In genomic region chr19:3499738-3500428, GRCh38 we compare ENCODE assay signal across 8 cellular contexts. TPM values are rescaled to one million over a fixed set of nuclear protein-coding genes. Genes with fewer than 3 reads are reported as not detected.
DNase-seq lines count a peak whose midpoint lies in the region; ATAC-seq and TF ChIP-seq lines count a peak whose summit lies in the region.

No MANE protein-coding gene starts in this region.

- H3K36me3 ChIP-seq in iPS-15b (ENCODE audit: control insufficient read depth, insufficient read depth, low read length) (peaks cover 24% of the 10 kb centered on the region), stomach (peaks cover 14 to 32% (median 23%) of the 10 kb centered on the region in 4 donors)

- no peaks in the 10 kb centered on the region for H3K27me3 Mint-ChIP-seq in activated CD4-positive, alpha-beta T cell treated with anti-CD3 and anti-CD28 coated beads, Interleukin-2, amount 10 ng/mL, durations not matched to agents 7 days and 5 days
- H3K27me3 Mint-ChIP-seq in activated CD4-positive, alpha-beta memory T cell treated with anti-CD3 and anti-CD28 coated beads, Interleukin-2, amount 10 ng/mL, durations not matched to agents 7 days and 5 days, result no peaks in the 10 kb centered on the region

- POLR2A ChIA-PET in activated CD4-positive, alpha-beta T cell treated with anti-CD3 and anti-CD28 coated beads, Interleukin-2, amount 10 ng/mL, durations not matched to agents 7 days and 5 days (lab: Charles Lee), result no interaction called here
- POLR2A ChIA-PET in activated CD4-positive, alpha-beta memory T cell treated with anti-CD3 and anti-CD28 coated beads, Interleukin-2, amount 10 ng/mL, durations not matched to agents 7 days and 5 days (lab: Charles Lee), result interaction anchor here (1.0 to 1.8 kb wide), 6 partner anchors 10 to 485 kb away, joined by 3 to 8 read pairs (median 4); partner anchors contain the start of genes EEF2, MFSD12 and SMIM24

- DNase-seq in activated CD4-positive, alpha-beta T cell treated with anti-CD3 and anti-CD28 coated beads, Interleukin-2, amount 10 ng/mL, durations not matched to agents 7 days and 5 days, result no peak
- no peak for DNase-seq in activated CD4-positive, alpha-beta T cell treated with anti-CD3 and anti-CD28 coated beads for 48 hours
- no peak for DNase-seq in activated CD4-positive, alpha-beta memory T cell treated with anti-CD3 and anti-CD28 coated beads, Interleukin-2, amount 10 ng/mL, durations not matched to agents 7 days and 5 days
- DNase-seq in stomach (no peak), NCI-H69 (lab: John Stamatoyannopoulos, UW) (no peak)

- H3K27ac ChIP-seq in stomach, result peak overlapping the region; percentile 69 to 96 (median 92)

- no peak for TF ChIP-seq EP300 in stomach (IDR thresholded peaks at IDR 0.05)

- H3K9ac ChIP-seq in iPS-15b (ENCODE audit: low read depth, low read length), result peak overlapping the region; percentile 100

- ATAC-seq in HG03469 (IDR thresholded peaks at IDR 0.05; ENCODE audit: unreplicated experiment) (no peak), GM18909 (IDR thresholded peaks at IDR 0.05; ENCODE audit: poor library complexity, unreplicated experiment) (no peak)

- peaks cover 32% of the 10 kb centered on the region for H3K4me1 Mint-ChIP-seq in activated CD4-positive, alpha-beta T cell treated with anti-CD3 and anti-CD28 coated beads, Interleukin-2, amount 10 ng/mL, durations not matched to agents 7 days and 5 days
- H3K4me1 Mint-ChIP-seq in activated CD4-positive, alpha-beta memory T cell treated with anti-CD3 and anti-CD28 coated beads, Interleukin-2, amount 10 ng/mL, durations not matched to agents 7 days and 5 days, result peaks cover 36% of the 10 kb centered on the region

- TF ChIP-seq CTCF in stomach (IDR thresholded peaks at IDR 0.05), result no peak

- H3K9me3 ChIP-seq in iPS-15b (ENCODE audit: control insufficient read depth, insufficient read depth, low read length), result no peaks in the 10 kb centered on the region
- H3K9me3 ChIP-seq in stomach, result no peaks in the 10 kb centered on the region

- peak overlapping the region; percentile 83 for H3K4me3 Mint-ChIP-seq in activated CD4-positive, alpha-beta T cell treated with anti-CD3 and anti-CD28 coated beads, Interleukin-2, amount 10 ng/mL, durations not matched to agents 7 days and 5 days
- H3K4me3 Mint-ChIP-seq in activated CD4-positive, alpha-beta memory T cell treated with anti-CD3 and anti-CD28 coated beads, Interleukin-2, amount 10 ng/mL, durations not matched to agents 7 days and 5 days, result peak overlapping the region; percentile 88

- TF ChIP-seq POLR2A in stomach (IDR thresholded peaks at IDR 0.05), result no peak

- H3K27me3 ChIP-seq in iPS-15b (ENCODE audit: control insufficient read depth, insufficient read depth, low read length), result no peaks in the 10 kb centered on the region
- no peaks in the 10 kb centered on the region for H3K27me3 ChIP-seq in stomach

- WGBS in stomach, 5 donors, result 20 to 28% (median 21%) methylated on average over 17 to 18 of the region's 18 CpGs

- H3K4me3 ChIP-seq in iPS-15b (ENCODE audit: low read depth, low read length) (peak overlapping the region; percentile 98), stomach (peak overlapping the region; percentile 81 to 100 (median 96))

- H3K27ac Mint-ChIP-seq in activated CD4-positive, alpha-beta T cell treated with anti-CD3 and anti-CD28 coated beads, Interleukin-2, amount 10 ng/mL, durations not matched to agents 7 days and 5 days, result peak overlapping the region; percentile 98
- peak overlapping the region; percentile 95 for H3K27ac Mint-ChIP-seq in activated CD4-positive, alpha-beta memory T cell treated with anti-CD3 and anti-CD28 coated beads, Interleukin-2, amount 10 ng/mL, durations not matched to agents 7 days and 5 days

- no peaks in the 10 kb centered on the region for H3K9me3 Mint-ChIP-seq in activated CD4-positive, alpha-beta T cell treated with anti-CD3 and anti-CD28 coated beads, Interleukin-2, amount 10 ng/mL, durations not matched to agents 7 days and 5 days
- H3K9me3 Mint-ChIP-seq in activated CD4-positive, alpha-beta memory T cell treated with anti-CD3 and anti-CD28 coated beads, Interleukin-2, amount 10 ng/mL, durations not matched to agents 7 days and 5 days, result no peaks in the 10 kb centered on the region

- H3K4me1 ChIP-seq in iPS-15b (ENCODE audit: control insufficient read depth, insufficient read depth, low read length), result peaks cover 2% of the 10 kb centered on the region
- peaks cover 16 to 29% (median 21%) of the 10 kb centered on the region in 4 donors for H3K4me1 ChIP-seq in stomach

- intact Hi-C loops in stomach (cut with DNase I; ENCODE audit: low total_unique reads), result no loop called here

- H3K36me3 Mint-ChIP-seq in activated CD4-positive, alpha-beta T cell treated with anti-CD3 and anti-CD28 coated beads, Interleukin-2, amount 10 ng/mL, durations not matched to agents 7 days and 5 days (ENCODE audit: low read depth), result peaks cover 18% of the 10 kb centered on the region
- peaks cover 23% of the 10 kb centered on the region for H3K36me3 Mint-ChIP-seq in activated CD4-positive, alpha-beta memory T cell treated with anti-CD3 and anti-CD28 coated beads, Interleukin-2, amount 10 ng/mL, durations not matched to agents 7 days and 5 days (ENCODE audit: low read depth)

- CTCF ChIA-PET in activated CD4-positive, alpha-beta T cell treated with anti-CD3 and anti-CD28 coated beads, Interleukin-2, amount 10 ng/mL, durations not matched to agents 7 days and 5 days (lab: Charles Lee), result interaction anchor here (0.9 to 1.4 kb wide), 3 partner anchors 10 to 15 kb away, joined by 3 to 5 read pairs (median 4); no protein-coding TSS in a partner anchor
- CTCF ChIA-PET in activated CD4-positive, alpha-beta memory T cell treated with anti-CD3 and anti-CD28 coated beads, Interleukin-2, amount 10 ng/mL, durations not matched to agents 7 days and 5 days (lab: Charles Lee), result interaction anchor here (0.6 to 3.4 kb wide), 3 partner anchors 15 to 27 kb away, joined by 5 to 23 read pairs (median 5); no protein-coding TSS in a partner anchor

RNA-seq across cellular contexts. Expression of gene DOHH, which starts 0.6 kb away (rescaled TPM):
- total RNA-seq in activated CD4-positive, alpha-beta T cell treated with anti-CD3 and anti-CD28 coated beads, Interleukin-2, amount 10 ng/mL, durations not matched to agents 7 days and 5 days, result 10 to 100 TPM in 1 of 2 experiments, 1 to 10 TPM in 1; 9.2 to 12.6 TPM
- total RNA-seq in activated CD4-positive, alpha-beta memory T cell treated with anti-CD3 and anti-CD28 coated beads, Interleukin-2, amount 10 ng/mL, durations not matched to agents 7 days and 5 days, result 10 to 100 TPM; 11.1 to 11.8 TPM
- total RNA-seq in stomach, result 10 to 100 TPM in 2 of 5 donors, 1 to 10 TPM in 1, under 1 TPM in 1, not detected in 1; 0.45 to 21.7 (median 11.1) TPM
- polyA plus RNA-seq in stomach, result 10 to 100 TPM; 10.7 to 14.1 (median 13.6) TPM

RNA-seq across cellular contexts. Expression of gene FZR1, which starts 6.2 kb away (rescaled TPM):
- 10 to 100 TPM; 78.6 to 79.3 TPM for total RNA-seq in activated CD4-positive, alpha-beta T cell treated with anti-CD3 and anti-CD28 coated beads, Interleukin-2, amount 10 ng/mL, durations not matched to agents 7 days and 5 days
- total RNA-seq in activated CD4-positive, alpha-beta memory T cell treated with anti-CD3 and anti-CD28 coated beads, Interleukin-2, amount 10 ng/mL, durations not matched to agents 7 days and 5 days, result 10 to 100 TPM; 72.2 to 75.6 TPM
- 100 to 1,000 TPM in 1 of 5 donors, 10 to 100 TPM in 3, 1 to 10 TPM in 1; 9.4 to 113 (median 31.9) TPM for total RNA-seq in stomach
- polyA plus RNA-seq in stomach, result 10 to 100 TPM; 10.5 to 17.2 (median 13.9) TPM

RNA-seq across cellular contexts. Expression of gene SMIM44, which starts 16.6 kb away (rescaled TPM):
- total RNA-seq in activated CD4-positive, alpha-beta T cell treated with anti-CD3 and anti-CD28 coated beads, Interleukin-2, amount 10 ng/mL, durations not matched to agents 7 days and 5 days, result not detected
- not detected for total RNA-seq in activated CD4-positive, alpha-beta memory T cell treated with anti-CD3 and anti-CD28 coated beads, Interleukin-2, amount 10 ng/mL, durations not matched to agents 7 days and 5 days
- not detected for total RNA-seq in stomach
- 1 to 10 TPM in 1 of 3 donors, not detected in 2; 2.7 TPM for polyA plus RNA-seq in stomach

RNA-seq across cellular contexts. Expression of gene SMIM24, which starts 19.6 kb away (rescaled TPM):
- under 1 TPM; 0.27 to 0.33 TPM for total RNA-seq in activated CD4-positive, alpha-beta T cell treated with anti-CD3 and anti-CD28 coated beads, Interleukin-2, amount 10 ng/mL, durations not matched to agents 7 days and 5 days
- not detected for total RNA-seq in activated CD4-positive, alpha-beta memory T cell treated with anti-CD3 and anti-CD28 coated beads, Interleukin-2, amount 10 ng/mL, durations not matched to agents 7 days and 5 days
- total RNA-seq in stomach, result 100 to 1,000 TPM in 1 of 5 donors, 10 to 100 TPM in 1, 1 to 10 TPM in 2, not detected in 1; 1.4 to 178 (median 38.3) TPM
- polyA plus RNA-seq in stomach, result 100 to 1,000 TPM in 1 of 3 donors, 10 to 100 TPM in 2; 14.1 to 116 (median 68.7) TPM

RNA-seq across cellular contexts. Expression of gene TEKTIP1, which starts 39.1 kb away (rescaled TPM):
- 1 to 10 TPM; 6.5 to 8.7 TPM for total RNA-seq in activated CD4-positive, alpha-beta T cell treated with anti-CD3 and anti-CD28 coated beads, Interleukin-2, amount 10 ng/mL, durations not matched to agents 7 days and 5 days
- total RNA-seq in activated CD4-positive, alpha-beta memory T cell treated with anti-CD3 and anti-CD28 coated beads, Interleukin-2, amount 10 ng/mL, durations not matched to agents 7 days and 5 days, result 1 to 10 TPM; 4.3 to 6.6 TPM
- total RNA-seq in stomach, result not detected
- polyA plus RNA-seq in stomach, result under 1 TPM in 2 of 3 donors, not detected in 1; 0.28 to 1.00 TPM
